ENCODE assay signal across 16 cellular contexts in genomic region chr3:55692958-55693558, GRCh38.
DNase-seq lines count a peak whose midpoint lies in the region; ATAC-seq, FAIRE-seq and TF ChIP-seq lines count a peak whose summit lies in the region.
"Had no signal": no experiment of that assay in that cellular context is flagged by ENCODE, and none has a peak within 500 bp of the region (broad histone marks: within the 10 kb centered on the region; RNA-seq: fewer than 3 reads in every experiment).

No MANE protein-coding gene starts in this region.

- no peaks in the 10 kb centered on the region for H3K9me3 ChIP-seq in cardiac muscle cell (ENCODE audit: low read depth)
- no peaks in the 10 kb centered on the region for H3K9me3 ChIP-seq in heart left ventricle
- no peaks in the 10 kb centered on the region for H3K9me3 ChIP-seq in MM.1S (replicated peaks; ENCODE audit: insufficient read depth, low read length)
- H3K9me3 ChIP-seq: left ventricle myocardium inferior had no signal

- no peaks in the 10 kb centered on the region for H3K9me2 ChIP-seq in MM.1S (replicated peaks; ENCODE audit: insufficient read depth, low read length)

- no peaks in the 10 kb centered on the region for H3K27me3 ChIP-seq in cardiac muscle cell
- peaks cover 0 to 20% (median 0%) of the 10 kb centered on the region in 9 donors for H3K27me3 ChIP-seq in heart left ventricle
- no peaks in the 10 kb centered on the region for H3K27me3 ChIP-seq in MM.1S (replicated peaks; ENCODE audit: insufficient read depth, low read length)

- no peak for ATAC-seq in heart left ventricle
- ATAC-seq in HG03025 (IDR thresholded peaks at IDR 0.05; ENCODE audit: low FRiP score, unreplicated experiment) = no peak
- ATAC-seq: esophagus mucosa had no signal

- peak; percentile 2 to 42 for DNase-seq in cardiac muscle cell (ENCODE audit: low read depth in 1 of 2, low spot score in 1 of 2)
- DNase-seq in heart left ventricle = no peak
- DNase-seq in SK-N-DZ (ENCODE audit: low spot score) = peak; percentile 4
- peak; percentile 38 for DNase-seq in fibroblast of peridontal ligament (ENCODE audit: extremely low read depth)
- peak; percentile 39 for DNase-seq in urothelium cell line (ENCODE audit: low spot score)
- DNase-seq in MM.1S = no peak
- DNase-seq in middle frontal gyrus (ENCODE audit: extremely low spot score, low spot score) = no peak
- DNase-seq: activated CD4-positive, CD25-positive, alpha-beta regulatory T cell; activated gamma-delta T cell; KBM-7; left ventricle myocardium inferior; NCI-H1694; NCI-H526 treated with DMSO at 0.1 percent for 48 hours; posterior cingulate gyrus had no signal

- peaks cover 5% of the 10 kb centered on the region; the same call in 1 of the 2 replicates for H3F3A ChIP-seq in MM.1S (ENCODE audit: insufficient read depth, low read length)

- no peak overlapping the region for H2AFZ ChIP-seq in MM.1S (ENCODE audit: low read length)

- TF ChIP-seq POLR2A in heart left ventricle (IDR thresholded peaks at IDR 0.05) = no peak

- TF ChIP-seq CTCF in cardiac muscle cell (IDR thresholded peaks at IDR 0.05; ENCODE audit: low read depth, low read length) (no peak), heart left ventricle (IDR thresholded peaks at IDR 0.05) (no peak), MM.1S (IDR thresholded peaks at IDR 0.05; ENCODE audit: low read length) (no peak)

- no peaks in the 10 kb centered on the region for H3K79me2 ChIP-seq in MM.1S (ENCODE audit: low read length)

- WGBS in heart left ventricle, 4 donors = 33 to 37% (median 35%) methylated on average over 2 of the region's 2 CpGs

- H3K4me3 ChIP-seq in cardiac muscle cell (no peak overlapping the region), heart left ventricle (no peak overlapping the region), MM.1S (ENCODE audit: low read length) (no peak overlapping the region)
- H3K4me3 ChIP-seq: left ventricle myocardium inferior had no signal

- H3K9ac ChIP-seq in MM.1S (ENCODE audit: low read length) = no peak overlapping the region

- no peaks in the 10 kb centered on the region for H3K36me3 ChIP-seq in cardiac muscle cell
- no peaks in the 10 kb centered on the region for H3K36me3 ChIP-seq in heart left ventricle
- H3K36me3 ChIP-seq in MM.1S (replicated peaks; ENCODE audit: insufficient read depth, low read length) = no peaks in the 10 kb centered on the region
- H3K36me3 ChIP-seq: left ventricle myocardium inferior had no signal

- no peaks in the 10 kb centered on the region for H4K20me1 ChIP-seq in MM.1S (ENCODE audit: insufficient read depth, low read length)

- H3K4me2 ChIP-seq in MM.1S (ENCODE audit: low read depth, low read length) = no peak overlapping the region

- peaks cover 24% of the 10 kb centered on the region for H3K4me1 ChIP-seq in cardiac muscle cell (ENCODE audit: low read depth)
- H3K4me1 ChIP-seq in heart left ventricle = peaks cover 0 to 5% (median 0%) of the 10 kb centered on the region in 12 donors
- peaks cover 22% of the 10 kb centered on the region for H3K4me1 ChIP-seq in MM.1S (ENCODE audit: low read length)
- H3K4me1 ChIP-seq: left ventricle myocardium inferior had no signal

- intact Hi-C loops in heart left ventricle (cut with DNase I) = no loop called here

- H3K27ac ChIP-seq in cardiac muscle cell = no peak overlapping the region
- H3K27ac ChIP-seq in heart left ventricle = no peak overlapping the region
- no peak overlapping the region for H3K27ac ChIP-seq in MM.1S (ENCODE audit: low read length)
- H3K27ac ChIP-seq: left ventricle myocardium inferior had no signal

- no peak for FAIRE-seq in urothelium cell line (lab: Jason Lieb, UNC)

Comparison
In these comparisons a context has a peak if more than half of its experiments do, and no peak if none do; other contexts are left out.
1. DNase-seq: peak in cardiac muscle cell (2 of 2), SK-N-DZ (single experiment), fibroblast of peridontal ligament (single experiment) and urothelium cell line (single experiment); none in heart left ventricle (0 of 5), MM.1S (single experiment) and middle frontal gyrus (single experiment).